In genomic region chr3:150147776-150148175, GRCh38 we compare ENCODE assay signal across 10 cellular contexts.
DNase-seq lines count a peak whose midpoint lies in the region; ATAC-seq, FAIRE-seq and TF ChIP-seq lines count a peak whose summit lies in the region.
"Had no signal": no experiment of that assay in that cellular context is flagged by ENCODE, and none has a peak within 500 bp of the region (broad histone marks: within the 10 kb centered on the region; RNA-seq: fewer than 3 reads in every experiment).

No MANE protein-coding gene starts in this region.

- peak overlapping the region; percentile 10 for H3K27ac Mint-ChIP-seq in type B pancreatic cell
- H3K27ac Mint-ChIP-seq: activated naive CD8-positive, alpha-beta T cell treated with anti-CD3 and anti-CD28 coated beads, Interleukin-2, amount 50 U/mL, for 24 hours had no signal

- H3K36me3 Mint-ChIP-seq in type B pancreatic cell, result no peaks in the 10 kb centered on the region

- intact Hi-C loops in kidney (cut with DNase I), result no loop called here

- H3K4me3 Mint-ChIP-seq in type B pancreatic cell, result no peak overlapping the region
- H3K4me3 Mint-ChIP-seq: activated naive CD8-positive, alpha-beta T cell treated with anti-CD3 and anti-CD28 coated beads, Interleukin-2, amount 50 U/mL, for 24 hours had no signal

- ATAC-seq in GM19035 (IDR thresholded peaks at IDR 0.05; ENCODE audit: unreplicated experiment), result no peak
- ATAC-seq in GM18505 (IDR thresholded peaks at IDR 0.05; ENCODE audit: unreplicated experiment), result no peak
- ATAC-seq: upper lobe of right lung had no signal

- no peak for FAIRE-seq in kidney (lab: Jason Lieb, UNC)

- H3K27me3 Mint-ChIP-seq in type B pancreatic cell, result no peaks in the 10 kb centered on the region

- H3K9me3 ChIP-seq in kidney (ENCODE audit: control insufficient read depth in 1 of 2, low read length in 2 of 2), result no peaks in the 10 kb centered on the region
- H3K9me3 ChIP-seq: upper lobe of right lung had no signal

- H3K27ac ChIP-seq in kidney (ENCODE audit: low read depth in 2 of 2, low read length in 2 of 2), result peak overlapping the region; percentile 37 to 52
- H3K27ac ChIP-seq: upper lobe of right lung had no signal

- H3K4me1 Mint-ChIP-seq in type B pancreatic cell (ENCODE audit: unreplicated experiment), result peaks cover 24% of the 10 kb centered on the region

- TF ChIP-seq POLR2A in GM18505 (IDR thresholded peaks at IDR 0.05; ENCODE audit: borderline replicate concordance, extremely low read depth, insufficient read depth, insufficient read length), result no peak

- H3K4me1 ChIP-seq in kidney (ENCODE audit: control insufficient read depth in 1 of 2, insufficient read depth in 1 of 2, low read depth in 1 of 2, low read length in 2 of 2), result peaks cover 14 to 15% of the 10 kb centered on the region in 2 donors
- H3K4me1 ChIP-seq: upper lobe of right lung had no signal

- TF ChIP-seq CTCF in kidney (IDR thresholded peaks at IDR 0.05; ENCODE audit: borderline replicate concordance, extremely low read depth, insufficient read depth), result no peak
- no peak for TF ChIP-seq CTCF in type B pancreatic cell (conservative IDR thresholded peaks at IDR 0.05)

- no peaks in the 10 kb centered on the region for H3K36me3 ChIP-seq in kidney (ENCODE audit: control insufficient read depth in 1 of 2, insufficient read depth in 2 of 2, low read length in 2 of 2)
- H3K36me3 ChIP-seq: upper lobe of right lung had no signal

- DNase-seq in NCI-H82 (lab: John Stamatoyannopoulos, UW) (peak; percentile 31), NCI-H82 treated with DMSO at 0.1 percent for 48 hours (lab: John Stamatoyannopoulos, UW; ENCODE audit: unreplicated experiment) (no peak), amniotic stem cell (lab: John Stamatoyannopoulos, UW) (peak; percentile 22), kidney (no peak), type B pancreatic cell (ENCODE audit: extremely low spot score, unreplicated experiment) (no peak)
- DNase-seq in activated CD4-positive, alpha-beta T cell treated with anti-CD3 and anti-CD28 coated beads for 4 hours, result no peak
- DNase-seq: upper lobe of right lung had no signal

- no peaks in the 10 kb centered on the region for H3K9me3 Mint-ChIP-seq in type B pancreatic cell
- H3K9me3 Mint-ChIP-seq: activated naive CD8-positive, alpha-beta T cell treated with anti-CD3 and anti-CD28 coated beads, Interleukin-2, amount 50 U/mL, for 24 hours had no signal

- no peak overlapping the region for H3K4me3 ChIP-seq in kidney (ENCODE audit: low read length in 2 of 2)
- H3K4me3 ChIP-seq: upper lobe of right lung had no signal

- H3K9ac ChIP-seq in kidney (ENCODE audit: low read length in 2 of 2), result no peak overlapping the region

Comparison
In these comparisons a context has a peak if more than half of its experiments do, and no peak if none do; other contexts are left out.
1. DNase-seq: peak in NCI-H82 (single experiment) and amniotic stem cell (single experiment); none in NCI-H82 treated with DMSO at 0.1 percent for 48 hours (single experiment), kidney (single experiment), type B pancreatic cell (single experiment) and activated CD4-positive, alpha-beta T cell treated with anti-CD3 and anti-CD28 coated beads for 4 hours (0 of 2).